34 cellular contexts compared by ENCODE assay signal in genomic region chr4:127352220-127352619, GRCh38.
DNase-seq lines count a peak whose midpoint lies in the region; ATAC-seq and TF ChIP-seq lines count a peak whose summit lies in the region.
"Had no signal": no experiment of that assay in that cellular context is flagged by ENCODE, and none has a peak within 500 bp of the region (broad histone marks: within the 10 kb centered on the region; RNA-seq: fewer than 3 reads in every experiment).

No MANE protein-coding gene starts in this region.

- H3K4me1 ChIP-seq in H9 (ENCODE audit: insufficient read depth, low read length) (no peaks in the 10 kb centered on the region; the same call in 1 of the 2 replicates), smooth muscle cell (ENCODE audit: low read depth) (no peaks in the 10 kb centered on the region), colonic mucosa (no peaks in the 10 kb centered on the region)
- H3K4me1 ChIP-seq: BLaER1 treated with 17β-estradiol and CSF1 and Interleukin-3, amounts not matched to agents 10 nM and 100 nM; foreskin keratinocyte; heart right ventricle; SJCRH30 had no signal

- H3T11ph ChIP-seq in H9 (ENCODE audit: low read length), result no peak overlapping the region

- H3K27me3 ChIP-seq in H9 (ENCODE audit: insufficient read depth, low read length) (no peaks in the 10 kb centered on the region), smooth muscle cell (ENCODE audit: low read depth) (no peaks in the 10 kb centered on the region), colonic mucosa (no peaks in the 10 kb centered on the region)
- H3K27me3 ChIP-seq: BLaER1 treated with 17β-estradiol and CSF1 and Interleukin-3, amounts not matched to agents 10 nM and 100 nM; esophagus muscularis mucosa; foreskin keratinocyte; heart right ventricle; SJCRH30; spleen; stomach; thyroid gland had no signal

- no peaks in the 10 kb centered on the region for H3K36me3 ChIP-seq in smooth muscle cell (ENCODE audit: low read depth)
- no peaks in the 10 kb centered on the region for H3K36me3 ChIP-seq in colonic mucosa
- H3K36me3 ChIP-seq: BLaER1 treated with 17β-estradiol and CSF1 and Interleukin-3, amounts not matched to agents 10 nM and 100 nM; esophagus muscularis mucosa; heart right ventricle; SJCRH30; spleen; stomach; thyroid gland had no signal

- no peak overlapping the region for H3K27ac Mint-ChIP-seq in H9
- H3K27ac Mint-ChIP-seq: activated B cell treated with CpG ODN at 0.5 μM for 24 hours; activated CD4-positive, alpha-beta T cell treated with anti-CD3 and anti-CD28 coated beads, Interleukin-2, amount 10 ng/mL, durations not matched to agents 7 days and 5 days; activated naive CD8-positive, alpha-beta T cell treated with anti-CD3 and anti-CD28 coated beads, Interleukin-2, amount 10 ng/mL, durations not matched to agents 7 days and 5 days; activated T-cell treated with anti-CD3 and anti-CD28 coated beads, Interleukin-2, amount 50 U/mL, for 24 hours; natural killer cell had no signal

- H2BK15ac ChIP-seq in H9 (ENCODE audit: low read depth, low read length), result no peak overlapping the region

- H2BK120ac ChIP-seq in H9 (ENCODE audit: low read depth, low read length, poor library complexity, severe bottlenecking), result no peak overlapping the region

- H3F3A ChIP-seq in smooth muscle cell (ENCODE audit: low read depth), result no peaks in the 10 kb centered on the region

- H3K9ac ChIP-seq in H9 (ENCODE audit: extremely low read depth, insufficient read length, low read length) (no peak overlapping the region), smooth muscle cell (ENCODE audit: low read depth) (no peak overlapping the region), colonic mucosa (ENCODE audit: low read depth in 2 of 2, low read length in 2 of 2) (no peak overlapping the region)
- H3K9ac ChIP-seq: BLaER1 treated with 17β-estradiol and CSF1 and Interleukin-3, amounts not matched to agents 10 nM and 100 nM had no signal

- no peak overlapping the region for H2AFZ ChIP-seq in H9 (ENCODE audit: low read length)
- peak overlapping the region; percentile 71 for H2AFZ ChIP-seq in smooth muscle cell (ENCODE audit: low read depth)

- H3K4ac ChIP-seq in H9 (ENCODE audit: low read depth, low read length), result no peak overlapping the region

- no peak overlapping the region for H3K56ac ChIP-seq in H9 (ENCODE audit: insufficient read length, low read depth, low read length)

- H4K91ac ChIP-seq in H9 (ENCODE audit: insufficient read length, low read depth, low read length), result no peak overlapping the region

- H3K79me2 ChIP-seq in H9 (ENCODE audit: insufficient read depth, low read length) (no peaks in the 10 kb centered on the region), smooth muscle cell (ENCODE audit: low read depth) (no peaks in the 10 kb centered on the region)

- H3K9me3 ChIP-seq in H9 (ENCODE audit: control insufficient read depth, low read depth, low read length) (no peaks in the 10 kb centered on the region), smooth muscle cell (replicated peaks; ENCODE audit: low read depth) (no peaks in the 10 kb centered on the region), colonic mucosa (no peaks in the 10 kb centered on the region)
- H3K9me3 ChIP-seq: esophagus muscularis mucosa, stomach, thyroid gland had no signal

- no peak overlapping the region for H4K5ac ChIP-seq in H9 (ENCODE audit: insufficient read length, low read depth, low read length)

- H3K18ac ChIP-seq in H9 (ENCODE audit: insufficient read length, low read depth, low read length), result no peak overlapping the region

- H3K27me3 Mint-ChIP-seq in H9 (ENCODE audit: low read depth), result no peaks in the 10 kb centered on the region
- H3K27me3 Mint-ChIP-seq: activated B cell treated with CpG ODN at 0.5 μM for 24 hours; activated CD4-positive, alpha-beta T cell treated with anti-CD3 and anti-CD28 coated beads, Interleukin-2, amount 10 ng/mL, durations not matched to agents 7 days and 5 days; activated naive CD8-positive, alpha-beta T cell treated with anti-CD3 and anti-CD28 coated beads, Interleukin-2, amount 10 ng/mL, durations not matched to agents 7 days and 5 days; activated T-cell treated with anti-CD3 and anti-CD28 coated beads, Interleukin-2, amount 50 U/mL, for 24 hours had no signal

- no peak overlapping the region for H3K23ac ChIP-seq in H9 (ENCODE audit: insufficient read length, low read depth, low read length)

- H3K4me2 ChIP-seq in H9 (ENCODE audit: insufficient read depth, insufficient read length, low read length) (no peak overlapping the region), smooth muscle cell (no peak overlapping the region)
- H3K4me2 ChIP-seq: BLaER1 treated with 17β-estradiol and CSF1 and Interleukin-3, amounts not matched to agents 10 nM and 100 nM had no signal

- no peak overlapping the region for H2BK20ac ChIP-seq in H9 (ENCODE audit: low read depth, low read length, poor library complexity, severe bottlenecking)

- H3K36me3 Mint-ChIP-seq in H9 (ENCODE audit: insufficient read depth in 1 of 3, low read depth in 3 of 3), result peaks cover 0 to 9% (median 0%) of the 10 kb centered on the region in 3 experiments; a peak in 1 of 7 replicates
- H3K36me3 Mint-ChIP-seq: activated naive CD8-positive, alpha-beta T cell treated with anti-CD3 and anti-CD28 coated beads, Interleukin-2, amount 10 ng/mL, durations not matched to agents 7 days and 5 days; natural killer cell had no signal

- no peaks in the 10 kb centered on the region for H4K20me1 ChIP-seq in H9 (ENCODE audit: control insufficient read depth, insufficient read depth, insufficient read length)
- no peaks in the 10 kb centered on the region for H4K20me1 ChIP-seq in smooth muscle cell (ENCODE audit: low read depth)
- H4K20me1 ChIP-seq: BLaER1 treated with 17β-estradiol and CSF1 and Interleukin-3, amounts not matched to agents 10 nM and 100 nM had no signal

- DNase-seq in H9, result peak; percentile 35
- DNase-seq in astrocyte of the hippocampus (ENCODE audit: low read depth, low spot score), result peak; percentile 7
- DNase-seq in iPS-NIHi11 (ENCODE audit: low spot score), result peak; percentile 14
- DNase-seq in smooth muscle cell (lab: John Stamatoyannopoulos, UW; ENCODE audit: unreplicated experiment), result no peak
- no peak for DNase-seq in colonic mucosa
- DNase-seq: activated B cell treated with CpG ODN at 0.5 μM for 24 hours; activated CD4-positive, alpha-beta T cell treated with anti-CD3 and anti-CD28 coated beads, Interleukin-2, amount 10 ng/mL, durations not matched to agents 7 days and 5 days; activated gamma-delta T cell; activated naive CD8-positive, alpha-beta T cell treated with anti-CD3 and anti-CD28 coated beads, Interleukin-2, amount 10 ng/mL, durations not matched to agents 7 days and 5 days; activated T-cell treated with anti-CD3 and anti-CD28 coated beads, Interleukin-2, amount 50 U/mL, for 24 hours; caudate nucleus; dermis blood vessel endothelial cell; foreskin keratinocyte; heart right ventricle; left cardiac atrium; mucosa of descending colon; natural killer cell; NCI-H1092; NCI-H1694; NCI-H510A; retina; RPMI8226; SJCRH30; spleen; stimulated activated CD4-positive, alpha-beta T cell treated with anti-CD3 and anti-CD28 coated beads, Interleukin-2, amount 100 ng/mL, for 24 hours; stimulated activated CD8-positive, alpha-beta memory T cell treated with anti-CD3 and anti-CD28 coated beads, Interleukin-4, amount 100 ng/mL, for 48 hours; stomach; T1000 had no signal

- peak; percentile 55 for TF ChIP-seq CTCF in H9 (conservative IDR thresholded peaks at IDR 0.05)
- TF ChIP-seq CTCF in smooth muscle cell (IDR thresholded peaks at IDR 0.05; ENCODE audit: borderline replicate concordance, insufficient read depth, poor library complexity, severe bottlenecking), result peak; percentile 8
- TF ChIP-seq CTCF in colonic mucosa (IDR thresholded peaks at IDR 0.05), result no peak

- H3K79me1 ChIP-seq in H9 (ENCODE audit: insufficient read depth, low read depth, low read length, poor library complexity, severe bottlenecking), result no peaks in the 10 kb centered on the region

- no peak overlapping the region for H2BK5ac ChIP-seq in H9 (ENCODE audit: insufficient read length, low read length)

- no peak overlapping the region for H4K8ac ChIP-seq in H9 (replicated peaks; ENCODE audit: insufficient read length, low read depth, low read length)

- H3K27ac ChIP-seq in H9 (ENCODE audit: insufficient read length, low read depth, low read length) (no peak overlapping the region), smooth muscle cell (ENCODE audit: low read depth) (no peak overlapping the region), colonic mucosa (no peak overlapping the region)
- H3K27ac ChIP-seq: BLaER1 treated with 17β-estradiol and CSF1 and Interleukin-3, amounts not matched to agents 10 nM and 100 nM; esophagus muscularis mucosa; foreskin keratinocyte; heart right ventricle; SJCRH30; spleen; stomach; thyroid gland had no signal

- peaks cover 7 to 10% of the 10 kb centered on the region in 2 experiments; a peak in 4 of 5 replicates for H3K9me3 Mint-ChIP-seq in H9
- H3K9me3 Mint-ChIP-seq: activated B cell treated with CpG ODN at 0.5 μM for 24 hours had no signal

- H2AK5ac ChIP-seq in H9 (ENCODE audit: insufficient read length, low read length), result no peak overlapping the region

- H3K4me3 Mint-ChIP-seq in H9, result no peak overlapping the region
- H3K4me3 Mint-ChIP-seq: activated B cell treated with CpG ODN at 0.5 μM for 24 hours; activated CD4-positive, alpha-beta T cell treated with anti-CD3 and anti-CD28 coated beads, Interleukin-2, amount 10 ng/mL, durations not matched to agents 7 days and 5 days; activated naive CD8-positive, alpha-beta T cell treated with anti-CD3 and anti-CD28 coated beads, Interleukin-2, amount 10 ng/mL, durations not matched to agents 7 days and 5 days; activated T-cell treated with anti-CD3 and anti-CD28 coated beads, Interleukin-2, amount 50 U/mL, for 24 hours; natural killer cell had no signal

- intact Hi-C loops in colonic mucosa (cut with DNase I), result no loop called here

- no peak overlapping the region for H2BK12ac ChIP-seq in H9 (ENCODE audit: insufficient read length, low read depth, low read length)

- no peaks in the 10 kb centered on the region for H3K23me2 ChIP-seq in H9 (ENCODE audit: insufficient read length, low read depth, low read length, poor library complexity, severe bottlenecking)

- no CpG with 5 or more reads among the region's 2 CpGs for WGBS in H9 (ENCODE audit: extremely low coverage, insufficient read length, low lambda C conversion rate)
- 60% methylated on average over 2 of the region's 2 CpGs for WGBS in smooth muscle cell (ENCODE audit: low lambda C conversion rate)

- no peak overlapping the region for H3K4me3 ChIP-seq in smooth muscle cell
- no peak overlapping the region for H3K4me3 ChIP-seq in colonic mucosa
- H3K4me3 ChIP-seq: BLaER1 treated with 17β-estradiol and CSF1 and Interleukin-3, amounts not matched to agents 10 nM and 100 nM; esophagus muscularis mucosa; heart right ventricle; lung; mucosa of descending colon; SJCRH30; spleen; stomach; thyroid gland had no signal

- H3K4me1 Mint-ChIP-seq in H9, result no peaks in the 10 kb centered on the region; a peak in 1 of 4 replicates
- H3K4me1 Mint-ChIP-seq: activated B cell treated with CpG ODN at 0.5 μM for 24 hours; activated CD4-positive, alpha-beta T cell treated with anti-CD3 and anti-CD28 coated beads, Interleukin-2, amount 10 ng/mL, durations not matched to agents 7 days and 5 days; activated naive CD8-positive, alpha-beta T cell treated with anti-CD3 and anti-CD28 coated beads, Interleukin-2, amount 10 ng/mL, durations not matched to agents 7 days and 5 days; natural killer cell had no signal

- ATAC-seq in GM19397 (IDR thresholded peaks at IDR 0.05; ENCODE audit: unreplicated experiment) (no peak), HG03039 (IDR thresholded peaks at IDR 0.05; ENCODE audit: unreplicated experiment) (no peak)
- ATAC-seq: foreskin keratinocyte, heart right ventricle, left cardiac atrium, mucosa of descending colon, natural killer cell had no signal

- no peak overlapping the region for H3K14ac ChIP-seq in H9 (ENCODE audit: insufficient read depth, low read length)

Comparison
In these comparisons a context has a peak if more than half of its experiments do, and no peak if none do; other contexts are left out.
1. DNase-seq: peak in H9 (single experiment), astrocyte of the hippocampus (single experiment) and iPS-NIHi11 (single experiment); none in smooth muscle cell (single experiment) and colonic mucosa (single experiment).